ENCODE assay signal across 8 cellular contexts in genomic region chr2:64989982-64990614, GRCh38. TPM values are rescaled to one million over a fixed set of nuclear protein-coding genes. Genes with fewer than 3 reads are reported as not detected.
DNase-seq lines count a peak whose midpoint lies in the region; ATAC-seq and TF ChIP-seq lines count a peak whose summit lies in the region.

No MANE protein-coding gene starts in this region.

- WGBS in stomach, 5 donors, result 7 to 25% (median 13%) methylated on average over 25 to 35 of the region's 35 CpGs

- peaks cover 4% of the 10 kb centered on the region for H3K27me3 Mint-ChIP-seq in activated naive CD4-positive, alpha-beta T cell treated with anti-CD3 and anti-CD28 coated beads, Interleukin-2, amount 10 ng/mL, durations not matched to agents 7 days and 5 days

- TF ChIP-seq POLR2A in stomach (IDR thresholded peaks at IDR 0.05), result no peak

- H3K9me3 Mint-ChIP-seq in activated naive CD4-positive, alpha-beta T cell treated with anti-CD3 and anti-CD28 coated beads, Interleukin-2, amount 10 ng/mL, durations not matched to agents 7 days and 5 days, result no peaks in the 10 kb centered on the region

- no peak overlapping the region for H3K9ac ChIP-seq in HUES48 (ENCODE audit: low read depth, low read length)

- H3K4me1 ChIP-seq in HUES48 (ENCODE audit: control insufficient read depth, insufficient read depth, low read length) (no peaks in the 10 kb centered on the region; the same call in 1 of the 2 replicates), stomach (peaks cover 21 to 53% (median 35%) of the 10 kb centered on the region in 4 donors)

- H3K36me3 ChIP-seq in HUES48 (ENCODE audit: control insufficient read depth, insufficient read depth, low read length) (no peaks in the 10 kb centered on the region), stomach (no peaks in the 10 kb centered on the region)

- H3K27ac Mint-ChIP-seq in activated naive CD4-positive, alpha-beta T cell treated with anti-CD3 and anti-CD28 coated beads, Interleukin-2, amount 10 ng/mL, durations not matched to agents 7 days and 5 days, result peak overlapping the region; percentile 78

- H3K27ac ChIP-seq in HUES48 (ENCODE audit: low read depth, low read length) (no peak overlapping the region), stomach (peak overlapping the region in 4 of 5 donors; percentile 92 to 98 (median 96))

- peaks cover 39% of the 10 kb centered on the region for H3K36me3 Mint-ChIP-seq in activated naive CD4-positive, alpha-beta T cell treated with anti-CD3 and anti-CD28 coated beads, Interleukin-2, amount 10 ng/mL, durations not matched to agents 7 days and 5 days

- ATAC-seq in HG03354 (IDR thresholded peaks at IDR 0.05; ENCODE audit: poor library complexity, severe bottlenecking, unreplicated experiment), result no peak

- H3K9me3 ChIP-seq in HUES48 (ENCODE audit: control insufficient read depth, insufficient read depth, low read length), result no peaks in the 10 kb centered on the region
- H3K9me3 ChIP-seq in stomach, result no peaks in the 10 kb centered on the region

- peak overlapping the region; percentile 92 for H3K4me3 Mint-ChIP-seq in activated naive CD4-positive, alpha-beta T cell treated with anti-CD3 and anti-CD28 coated beads, Interleukin-2, amount 10 ng/mL, durations not matched to agents 7 days and 5 days

- CTCF ChIA-PET in activated naive CD4-positive, alpha-beta T cell treated with anti-CD3 and anti-CD28 coated beads, Interleukin-2, amount 10 ng/mL, durations not matched to agents 7 days and 5 days (lab: Charles Lee), result interaction anchor here (0.6 to 6.5 kb wide), 2 partner anchors 67 to 72 kb away, joined by 3 to 60 read pairs; no protein-coding TSS in a partner anchor

- H3K4me3 ChIP-seq in HUES48 (ENCODE audit: low read depth, low read length) (peak overlapping the region; percentile 68), stomach (peak overlapping the region; percentile 75 to 87 (median 84))

- H3K27me3 ChIP-seq in HUES48 (ENCODE audit: control insufficient read depth, insufficient read depth, low read length) (peaks cover 73% of the 10 kb centered on the region), stomach (no peaks in the 10 kb centered on the region)

- no peak for TF ChIP-seq EP300 in stomach (IDR thresholded peaks at IDR 0.05)

- no peak for TF ChIP-seq CTCF in stomach (IDR thresholded peaks at IDR 0.05)

- intact Hi-C loops in stomach (cut with DNase I; ENCODE audit: low total_unique reads), result no loop called here

- H3K4me1 Mint-ChIP-seq in activated naive CD4-positive, alpha-beta T cell treated with anti-CD3 and anti-CD28 coated beads, Interleukin-2, amount 10 ng/mL, durations not matched to agents 7 days and 5 days, result peaks cover 78% of the 10 kb centered on the region

- DNase-seq in NCI-H1092 treated with DMSO at 0.1 percent for 48 hours (lab: John Stamatoyannopoulos, UW) (peak; percentile 7), NCI-H1092 (lab: John Stamatoyannopoulos, UW) (no peak), iPS-NIHi11 (ENCODE audit: low spot score) (peak; percentile 49), stomach (peak; percentile 28), T-helper 9 cell (no peak)
- peak; percentile 27 for DNase-seq in activated naive CD4-positive, alpha-beta T cell treated with anti-CD3 and anti-CD28 coated beads, Interleukin-2, amount 10 ng/mL, durations not matched to agents 7 days and 5 days

RNA-seq across cellular contexts. Expression of gene SLC1A4, which starts 0.9 kb away (rescaled TPM):
- 10 to 100 TPM in 2 of 5 donors, 1 to 10 TPM in 3; 1.3 to 30.1 (median 8.3) TPM for total RNA-seq in stomach
- 1 to 10 TPM; 2.7 to 6.5 (median 6.2) TPM for polyA plus RNA-seq in stomach

Comparison
In these comparisons a context has a peak if more than half of its experiments do, and no peak if none do; other contexts are left out.
1. DNase-seq: peak in NCI-H1092 treated with DMSO at 0.1 percent for 48 hours (single experiment), activated naive CD4-positive, alpha-beta T cell treated with anti-CD3 and anti-CD28 coated beads, Interleukin-2, amount 10 ng/mL, durations not matched to agents 7 days and 5 days (single experiment), iPS-NIHi11 (single experiment) and stomach (single experiment); none in NCI-H1092 (single experiment) and T-helper 9 cell (single experiment).